In the genomic region with DNA sequence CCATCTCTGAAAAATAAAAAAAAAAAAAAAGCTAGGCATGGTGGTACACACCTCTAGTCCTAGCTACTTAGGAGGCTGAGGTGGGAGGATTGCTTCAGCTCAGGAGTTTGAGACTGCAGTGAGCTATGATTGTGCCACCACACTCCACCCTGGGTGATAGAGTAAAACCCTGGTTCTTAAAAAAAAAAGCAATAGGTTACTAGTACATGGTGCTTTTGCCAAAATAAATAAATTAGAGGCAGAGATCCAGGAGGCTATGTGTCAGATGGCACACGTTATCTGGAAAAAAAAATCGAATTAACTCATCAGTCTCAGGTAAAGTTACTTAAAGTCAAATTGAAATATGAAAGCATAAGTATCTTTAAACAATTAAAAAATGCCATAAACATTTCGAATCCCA, we compare ENCODE assay signal across 10 cellular contexts.
"Had no signal": no experiment of that assay in that cellular context is flagged by ENCODE, and none has a peak within 500 bp of the region (broad histone marks: within the 10 kb centered on the region; RNA-seq: fewer than 3 reads in every experiment).

No MANE protein-coding gene starts in this region.

- H3K4me3 Mint-ChIP-seq: HFFc6 had no signal

- H3K36me3 ChIP-seq: HAP-1 had no signal

- H3K27ac ChIP-seq: GM23248, HL-60 had no signal

- H3K4me3 ChIP-seq: GM23248, HAP-1, K562 had no signal

- H3K9me3 ChIP-seq: HAP-1 had no signal

- DNase-seq: GM23248, GOT3, H7, HFFc6, IMR-90, KG1 had no signal

- ATAC-seq: HCT116, K562 had no signal

- H3K4me1 ChIP-seq: HAP-1 had no signal

- H3K27ac Mint-ChIP-seq: HFFc6 had no signal
